In the genomic region with DNA sequence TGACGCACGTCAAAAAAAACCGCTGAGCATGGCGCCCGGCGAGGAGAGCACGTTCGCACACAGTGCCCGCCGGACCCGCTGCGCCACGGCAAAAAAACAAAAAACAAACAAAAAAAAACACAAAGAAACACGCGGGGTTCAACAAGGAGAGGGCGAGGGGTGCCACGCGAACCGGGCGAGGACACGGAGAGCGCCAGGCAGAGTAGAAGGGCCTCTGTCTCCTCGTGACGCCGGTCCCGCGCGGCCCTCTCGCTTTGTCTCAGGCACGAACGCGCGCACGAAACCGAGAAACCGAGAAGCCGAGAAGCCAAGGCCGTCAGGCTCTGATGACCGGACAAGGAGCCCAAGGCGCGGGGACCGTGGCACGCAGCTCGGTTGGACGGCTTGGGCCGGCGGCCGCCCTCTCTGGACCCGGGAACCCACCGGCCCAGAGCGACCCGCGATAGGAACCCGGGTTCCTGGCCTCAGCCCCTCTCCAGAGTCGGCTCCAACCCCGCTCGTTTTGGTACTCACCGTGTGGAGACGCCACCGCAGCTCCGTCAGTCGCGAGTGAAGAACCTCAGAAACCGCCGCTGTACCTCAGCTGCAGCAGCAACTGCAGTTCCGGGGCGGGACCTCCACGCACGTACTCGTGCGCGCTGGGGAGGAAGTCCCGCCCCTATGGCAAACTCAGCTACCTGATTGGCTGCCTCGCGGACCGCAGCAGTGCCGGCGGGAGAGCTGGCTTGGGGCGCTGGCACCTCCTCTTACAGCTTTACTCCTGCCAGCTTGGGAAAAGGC, we compare ENCODE assay signal across 8 cellular contexts. TPM values are rescaled to one million over a fixed set of nuclear protein-coding genes. Genes with fewer than 3 reads are reported as not detected.
DNase-seq lines count a peak whose midpoint lies in the region; ATAC-seq and TF ChIP-seq lines count a peak whose summit lies in the region.

A gene with protein sequence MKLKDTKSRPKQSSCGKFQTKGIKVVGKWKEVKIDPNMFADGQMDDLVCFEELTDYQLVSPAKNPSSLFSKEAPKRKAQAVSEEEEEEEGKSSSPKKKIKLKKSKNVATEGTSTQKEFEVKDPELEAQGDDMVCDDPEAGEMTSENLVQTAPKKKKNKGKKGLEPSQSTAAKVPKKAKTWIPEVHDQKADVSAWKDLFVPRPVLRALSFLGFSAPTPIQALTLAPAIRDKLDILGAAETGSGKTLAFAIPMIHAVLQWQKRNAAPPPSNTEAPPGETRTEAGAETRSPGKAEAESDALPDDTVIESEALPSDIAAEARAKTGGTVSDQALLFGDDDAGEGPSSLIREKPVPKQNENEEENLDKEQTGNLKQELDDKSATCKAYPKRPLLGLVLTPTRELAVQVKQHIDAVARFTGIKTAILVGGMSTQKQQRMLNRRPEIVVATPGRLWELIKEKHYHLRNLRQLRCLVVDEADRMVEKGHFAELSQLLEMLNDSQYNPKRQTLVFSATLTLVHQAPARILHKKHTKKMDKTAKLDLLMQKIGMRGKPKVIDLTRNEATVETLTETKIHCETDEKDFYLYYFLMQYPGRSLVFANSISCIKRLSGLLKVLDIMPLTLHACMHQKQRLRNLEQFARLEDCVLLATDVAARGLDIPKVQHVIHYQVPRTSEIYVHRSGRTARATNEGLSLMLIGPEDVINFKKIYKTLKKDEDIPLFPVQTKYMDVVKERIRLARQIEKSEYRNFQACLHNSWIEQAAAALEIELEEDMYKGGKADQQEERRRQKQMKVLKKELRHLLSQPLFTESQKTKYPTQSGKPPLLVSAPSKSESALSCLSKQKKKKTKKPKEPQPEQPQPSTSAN (minus strand): TSS at position 597 of the 780 bp plus-strand sequence. CDS start 1,460 bp downstream, outside the sequence.
A gene with protein sequence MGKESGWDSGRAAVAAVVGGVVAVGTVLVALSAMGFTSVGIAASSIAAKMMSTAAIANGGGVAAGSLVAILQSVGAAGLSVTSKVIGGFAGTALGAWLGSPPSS (plus strand): TSS at position 705 of the 780 bp plus-strand sequence. CDS start 15,628 bp downstream, outside the sequence.

- DNase-seq in DMS53 (lab: John Stamatoyannopoulos, UW), result peak; percentile 94
- DNase-seq in KG1 (lab: John Stamatoyannopoulos, UW), result peak; percentile 89
- DNase-seq in Panc1 (ENCODE audit: low read depth, low spot score), result peak; percentile 61
- DNase-seq in activated T-cell treated with anti-CD3 and anti-CD28 coated beads, Interleukin-2, amount 50 U/mL, for 48 hours, result peak; percentile 94 to 97
- peak; percentile 91 to 93 for DNase-seq in stimulated activated CD8-positive, alpha-beta memory T cell treated with anti-CD3 and anti-CD28 coated beads, Interleukin-7, amount 100 ng/mL, for 4 hours (ENCODE audit: low read depth in 2 of 2)

- POLR2A ChIA-PET in Panc1 (lab: Charles Lee), result interaction anchor here (0.6 to 0.7 kb wide), 2 partner anchors 31 to 71 kb away, joined by 3 read pairs; no protein-coding TSS in a partner anchor

- H3K9me3 ChIP-seq in Panc1 (ENCODE audit: control insufficient read depth, insufficient read depth, low read depth, low read length) (peaks cover 18% of the 10 kb centered on the region; the same call in 1 of the 2 replicates), muscle layer of duodenum (ENCODE audit: control insufficient read depth in 1 of 2, low read length in 2 of 2) (no peaks in the 10 kb centered on the region)

- CTCF ChIA-PET in Panc1 (lab: Charles Lee), result no interaction called here

- peak; percentile 99 for ATAC-seq in GM21723 (IDR thresholded peaks at IDR 0.05; ENCODE audit: unreplicated experiment)
- ATAC-seq in Panc1, result peak; percentile 100
- peak; percentile 100 for ATAC-seq in esophagus mucosa

- TF ChIP-seq CTCF in Panc1 (IDR thresholded peaks at IDR 0.05), result no peak

- H3K4me3 ChIP-seq in Panc1 (ENCODE audit: low read depth in 2 of 2, low read length in 2 of 2) (peak within 1 kb of the TSS; percentile 84 to 96), muscle layer of duodenum (ENCODE audit: low read depth in 1 of 2, low read length in 2 of 2) (peak within 1 kb of the TSS; percentile 98)

- H3K27ac ChIP-seq in Panc1 (ENCODE audit: low read length), result peak within 1 kb of the TSS; percentile 82
- peak within 1 kb of the TSS; percentile 92 for H3K27ac ChIP-seq in muscle layer of duodenum (ENCODE audit: low read length)

- in situ Hi-C loops in Panc1 (cut with HindIII; ENCODE audit: low pct_unique_long_range_greater_than_20kb, low sequenced_read_pairs), result no loop called here

- intact Hi-C loops in Panc1 (cut with micrococcal nuclease; ENCODE audit: unreplicated experiment), result no loop called here

- H3K27me3 ChIP-seq in Panc1 (ENCODE audit: control insufficient read depth, insufficient read depth, low read length) (no peaks in the 10 kb centered on the region), muscle layer of duodenum (ENCODE audit: low read depth, low read length) (no peaks in the 10 kb centered on the region)

- no TSS peak for BruUV-seq in Panc1 (replicated peaks; lab: Mats Ljungman, UMichigan)

- H3K36me3 ChIP-seq in Panc1 (ENCODE audit: control insufficient read depth, insufficient read depth, low read length) (peaks cover 14% of the 10 kb centered on the region), muscle layer of duodenum (ENCODE audit: control insufficient read depth in 1 of 2, insufficient read depth in 2 of 2, low read length in 2 of 2) (peaks cover 8 to 9% of the 10 kb centered on the region in 2 donors)

- H3K4me1 ChIP-seq in Panc1 (ENCODE audit: control insufficient read depth, insufficient read depth, low read length) (peaks cover 8% of the 10 kb centered on the region), muscle layer of duodenum (ENCODE audit: control insufficient read depth in 1 of 2, insufficient read depth in 2 of 2, low read length in 2 of 2) (peaks cover 19 to 38% of the 10 kb centered on the region in 2 donors)

RNA-seq across cellular contexts. Expression of the first gene that starts in this region (rescaled TPM):
- total RNA-seq in Panc1 (2021; ENCODE audit: unreplicated experiment) (103 TPM), esophagus mucosa (67.3 TPM)
- 59.2 TPM for polyA plus RNA-seq in Panc1 (2012; ENCODE audit: insufficient read length)

RNA-seq across cellular contexts. Expression of the second gene that starts in this region (rescaled TPM):
- total RNA-seq in Panc1 (2021; ENCODE audit: unreplicated experiment) (19.6 TPM), esophagus mucosa (18.1 TPM)
- polyA plus RNA-seq in Panc1 (2012; ENCODE audit: insufficient read length), result 14.4 TPM

Comparison
In these comparisons a context has a peak if more than half of its experiments do, and no peak if none do; other contexts are left out.
1. Peak in every context shown above with its lines: DNase-seq, ATAC-seq, H3K4me3 ChIP-seq and H3K27ac ChIP-seq.